In the genomic region with DNA sequence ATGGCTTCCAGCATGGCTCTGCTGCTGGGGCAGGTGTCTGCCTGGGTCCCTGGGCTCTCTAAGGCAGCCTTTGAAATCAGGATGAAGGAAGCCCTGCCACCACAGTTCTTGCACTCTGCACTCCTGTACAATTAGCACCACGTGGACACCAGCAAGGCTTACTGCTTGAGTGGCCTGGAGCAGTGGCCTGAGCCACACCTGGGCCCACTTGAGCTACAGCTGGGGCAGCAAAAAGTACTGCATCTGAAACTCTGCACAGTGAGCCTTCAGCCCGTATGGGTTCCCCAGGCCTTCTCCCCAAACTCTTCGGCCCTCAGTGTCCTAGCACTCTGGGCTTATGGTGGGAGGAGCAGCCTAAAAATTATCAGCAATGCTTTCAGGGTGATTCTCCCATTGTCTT, we compare ENCODE assay signal across 1 cellular context.
TF ChIP-seq lines count a peak whose summit lies in the region.

No MANE protein-coding gene starts in this region.

TF ChIP-seq in GM12878, 131 proteins besides CTCF, POLR2A, EP300 and RAD21:
- TF ChIP-seq, protein P1, sequence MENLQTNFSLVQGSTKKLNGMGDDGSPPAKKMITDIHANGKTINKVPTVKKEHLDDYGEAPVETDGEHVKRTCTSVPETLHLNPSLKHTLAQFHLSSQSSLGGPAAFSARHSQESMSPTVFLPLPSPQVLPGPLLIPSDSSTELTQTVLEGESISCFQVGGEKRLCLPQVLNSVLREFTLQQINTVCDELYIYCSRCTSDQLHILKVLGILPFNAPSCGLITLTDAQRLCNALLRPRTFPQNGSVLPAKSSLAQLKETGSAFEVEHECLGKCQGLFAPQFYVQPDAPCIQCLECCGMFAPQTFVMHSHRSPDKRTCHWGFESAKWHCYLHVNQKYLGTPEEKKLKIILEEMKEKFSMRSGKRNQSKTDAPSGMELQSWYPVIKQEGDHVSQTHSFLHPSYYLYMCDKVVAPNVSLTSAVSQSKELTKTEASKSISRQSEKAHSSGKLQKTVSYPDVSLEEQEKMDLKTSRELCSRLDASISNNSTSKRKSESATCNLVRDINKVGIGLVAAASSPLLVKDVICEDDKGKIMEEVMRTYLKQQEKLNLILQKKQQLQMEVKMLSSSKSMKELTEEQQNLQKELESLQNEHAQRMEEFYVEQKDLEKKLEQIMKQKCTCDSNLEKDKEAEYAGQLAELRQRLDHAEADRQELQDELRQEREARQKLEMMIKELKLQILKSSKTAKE (IDR thresholded peaks at IDR 0.05; ENCODE audit: low read depth, poor library complexity, severe bottlenecking): no peak
- TF ChIP-seq BCL11A (IDR thresholded peaks at IDR 0.05; ENCODE audit: low read depth, low read length): no peak
- TF ChIP-seq, protein P2, sequence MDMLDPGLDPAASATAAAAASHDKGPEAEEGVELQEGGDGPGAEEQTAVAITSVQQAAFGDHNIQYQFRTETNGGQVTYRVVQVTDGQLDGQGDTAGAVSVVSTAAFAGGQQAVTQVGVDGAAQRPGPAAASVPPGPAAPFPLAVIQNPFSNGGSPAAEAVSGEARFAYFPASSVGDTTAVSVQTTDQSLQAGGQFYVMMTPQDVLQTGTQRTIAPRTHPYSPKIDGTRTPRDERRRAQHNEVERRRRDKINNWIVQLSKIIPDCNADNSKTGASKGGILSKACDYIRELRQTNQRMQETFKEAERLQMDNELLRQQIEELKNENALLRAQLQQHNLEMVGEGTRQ (IDR thresholded peaks at IDR 0.05; ENCODE audit: borderline replicate concordance, low read depth, low read length): no peak
- TF ChIP-seq, protein P3, sequence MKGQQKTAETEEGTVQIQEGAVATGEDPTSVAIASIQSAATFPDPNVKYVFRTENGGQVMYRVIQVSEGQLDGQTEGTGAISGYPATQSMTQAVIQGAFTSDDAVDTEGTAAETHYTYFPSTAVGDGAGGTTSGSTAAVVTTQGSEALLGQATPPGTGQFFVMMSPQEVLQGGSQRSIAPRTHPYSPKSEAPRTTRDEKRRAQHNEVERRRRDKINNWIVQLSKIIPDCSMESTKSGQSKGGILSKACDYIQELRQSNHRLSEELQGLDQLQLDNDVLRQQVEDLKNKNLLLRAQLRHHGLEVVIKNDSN (IDR thresholded peaks at IDR 0.05; ENCODE audit: borderline replicate concordance, extremely low read length, insufficient read depth, low read depth, low read length): peak; percentile 47
